In genomic region chr1:8661185-8662110, GRCh38 we compare ENCODE assay signal across 8 cellular contexts.
DNase-seq lines count a peak whose midpoint lies in the region; ATAC-seq and TF ChIP-seq lines count a peak whose summit lies in the region.

No MANE protein-coding gene starts in this region.

- DNase-seq in EH (ENCODE audit: low read depth) = peak; percentile 93
- peak; percentile 64 to 73 for DNase-seq in NCI-H446 (lab: John Stamatoyannopoulos, UW)
- peak; percentile 61 for DNase-seq in endodermal cell
- no peak for DNase-seq in psoas muscle
- DNase-seq in WERI-Rb-1 = no peak
- DNase-seq in NCI-H2171 treated with DMSO at 0.1 percent for 48 hours (lab: John Stamatoyannopoulos, UW) = no peak
- no peak for DNase-seq in NCI-H1048 (lab: John Stamatoyannopoulos, UW)

- H3K27me3 Mint-ChIP-seq in endodermal cell (ENCODE audit: insufficient read depth) = no peaks in the 10 kb centered on the region

- no peaks in the 10 kb centered on the region for H3K9me3 ChIP-seq in endodermal cell (ENCODE audit: control insufficient read depth, low read length)
- no peaks in the 10 kb centered on the region for H3K9me3 ChIP-seq in psoas muscle
- no peaks in the 10 kb centered on the region for H3K9me3 ChIP-seq in WERI-Rb-1 (ENCODE audit: severe bottlenecking)

- no peak overlapping the region for H3K4me3 Mint-ChIP-seq in endodermal cell

- H3K4me3 ChIP-seq in endodermal cell (ENCODE audit: low read length) = peak overlapping the region; percentile 65
- H3K4me3 ChIP-seq in psoas muscle = peak overlapping the region; percentile 27
- no peak overlapping the region for H3K4me3 ChIP-seq in WERI-Rb-1 (ENCODE audit: low read depth, low read length)

- no peaks in the 10 kb centered on the region for H3K27me3 ChIP-seq in endodermal cell (ENCODE audit: control insufficient read depth, insufficient read depth, low read length, poor library complexity, severe bottlenecking)
- H3K27me3 ChIP-seq in psoas muscle (ENCODE audit: insufficient read depth in 3 of 3, low read length in 2 of 3) = no peaks in the 10 kb centered on the region
- H3K27me3 ChIP-seq in WERI-Rb-1 (ENCODE audit: insufficient read depth, low read depth, severe bottlenecking) = no peaks in the 10 kb centered on the region

- 65 to 71% methylated on average over 7 to 8 of the region's 8 CpGs for WGBS in endodermal cell (ENCODE audit: insufficient coverage in 1 of 2, insufficient read length in 1 of 2), 2 experiments
- 20 to 37% (median 23%) methylated on average over 8 of the region's 8 CpGs for WGBS in psoas muscle, 3 donors

- H3K4me1 ChIP-seq in endodermal cell (ENCODE audit: control insufficient read depth, insufficient read depth, low read length) (peaks cover 34% of the 10 kb centered on the region), psoas muscle (peaks cover 72% of the 10 kb centered on the region)

- H3K36me3 Mint-ChIP-seq in endodermal cell (ENCODE audit: low read depth) = peaks cover 2% of the 10 kb centered on the region

- intact Hi-C loops in psoas muscle (cut with DNase I) = no loop called here

- no peak for TF ChIP-seq CTCF in endodermal cell (conservative IDR thresholded peaks at IDR 0.05)
- no peak for TF ChIP-seq CTCF in psoas muscle (IDR thresholded peaks at IDR 0.05)
- TF ChIP-seq CTCF in WERI-Rb-1 (IDR thresholded peaks at IDR 0.05; ENCODE audit: low read depth, low read length) = no peak

- H3K36me3 ChIP-seq in endodermal cell (ENCODE audit: control insufficient read depth, insufficient read depth, low read length) (no peaks in the 10 kb centered on the region), psoas muscle (ENCODE audit: insufficient read depth in 1 of 2, low read depth in 1 of 2) (no peaks in the 10 kb centered on the region), WERI-Rb-1 (no peaks in the 10 kb centered on the region)

- H3K9me3 Mint-ChIP-seq in endodermal cell = no peaks in the 10 kb centered on the region

- ATAC-seq in psoas muscle (peak; percentile 40 to 66 (median 60)), HG02840 (IDR thresholded peaks at IDR 0.05; ENCODE audit: low FRiP score, unreplicated experiment) (no peak)

- H3K9ac ChIP-seq in endodermal cell (ENCODE audit: extremely low read depth, low read length, poor library complexity, severe bottlenecking) = peak overlapping the region; percentile 31

- H3K27ac Mint-ChIP-seq in endodermal cell = no peak overlapping the region

- peak overlapping the region; percentile 69 for H3K27ac ChIP-seq in endodermal cell (ENCODE audit: low read depth, low read length)
- peak overlapping the region; percentile 94 for H3K27ac ChIP-seq in psoas muscle
- no peak overlapping the region for H3K27ac ChIP-seq in WERI-Rb-1

- H3K4me1 Mint-ChIP-seq in endodermal cell = peaks cover 6% of the 10 kb centered on the region

Comparison
In these comparisons a context has a peak if more than half of its experiments do, and no peak if none do; other contexts are left out.
1. DNase-seq: peak in EH (single experiment), NCI-H446 (2 of 2) and endodermal cell (single experiment); none in psoas muscle (0 of 2), WERI-Rb-1 (single experiment), NCI-H2171 treated with DMSO at 0.1 percent for 48 hours (single experiment) and NCI-H1048 (single experiment).